ENCODE assay signal across 13 cellular contexts in genomic region chr10:11261687-11262086, GRCh38.
A peak's percentile ranks its signal among the peaks of the same experiment; 100 is the strongest.
DNase-seq lines count a peak whose midpoint lies in the region; ATAC-seq and TF ChIP-seq lines count a peak whose summit lies in the region.
"Had no signal": no experiment of that assay in that cellular context is flagged by ENCODE, and none has a peak within 500 bp of the region (broad histone marks: within the 10 kb centered on the region; RNA-seq: fewer than 3 reads in every experiment).

No MANE protein-coding gene starts in this region.

- peaks cover 80% of the 10 kb centered on the region for H3K36me3 ChIP-seq in CD4-positive, alpha-beta memory T cell (ENCODE audit: insufficient read depth, low read length)
- H3K36me3 ChIP-seq in thyroid gland: no peaks in the 10 kb centered on the region

- H3K4me3 Mint-ChIP-seq in CD4-positive, alpha-beta memory T cell: peak overlapping the region in 2 of 8 donors; percentile 26 to 51
- no peak overlapping the region for H3K4me3 Mint-ChIP-seq in activated CD4-positive, alpha-beta memory T cell treated with anti-CD3 and anti-CD28 coated beads for 36 hours
- peak overlapping the region in 2 of 5 donors; percentile 18 to 25 for H3K4me3 Mint-ChIP-seq in immature natural killer cell

- peak overlapping the region; percentile 42 to 88 (median 72) for H3K27ac Mint-ChIP-seq in CD4-positive, alpha-beta memory T cell
- H3K27ac Mint-ChIP-seq in activated CD4-positive, alpha-beta memory T cell treated with anti-CD3 and anti-CD28 coated beads for 36 hours: peak overlapping the region; percentile 72
- H3K27ac Mint-ChIP-seq in immature natural killer cell: peak overlapping the region; percentile 64 to 94 (median 86)

- TF ChIP-seq CTCF in GM20000 (IDR thresholded peaks at IDR 0.05; ENCODE audit: extremely low read depth, missing control alignments) (no peak), thyroid gland (IDR thresholded peaks at IDR 0.05) (no peak)

- no peak for TF ChIP-seq POLR2A in thyroid gland (IDR thresholded peaks at IDR 0.05)

- POLR2A ChIA-PET in CD4-positive, alpha-beta memory T cell (lab: Charles Lee; ENCODE audit: partially characterized antibody): interaction anchor here (1.4 kb wide), 1 partner anchor 112 kb away, joined by 4 read pairs; no protein-coding TSS in a partner anchor
- POLR2A ChIA-PET in activated CD4-positive, alpha-beta memory T cell treated with anti-CD3 and anti-CD28 coated beads for 36 hours (lab: Charles Lee): interaction anchor here (0.9 to 1.4 kb wide), 2 partner anchors 16 to 25 kb away, joined by 3 to 4 read pairs; no protein-coding TSS in a partner anchor

- 75 to 86% methylated on average over 2 of the region's 2 CpGs for WGBS in thyroid gland, 2 donors

- H3K4me3 ChIP-seq in CD4-positive, alpha-beta memory T cell (ENCODE audit: low read length in 2 of 2): no peak overlapping the region
- no peak overlapping the region for H3K4me3 ChIP-seq in thyroid gland (replicated peaks in 1 of 3)
- H3K4me3 ChIP-seq: BLaER1 treated with 17β-estradiol and CSF1 and Interleukin-3, amounts not matched to agents 10 nM and 100 nM had no signal

- DNase-seq in CD4-positive, alpha-beta memory T cell: no peak
- DNase-seq in GM20000 (ENCODE audit: low spot score): peak; percentile 38
- DNase-seq in activated CD4-positive, alpha-beta memory T cell treated with anti-CD3 and anti-CD28 coated beads for 36 hours: no peak
- DNase-seq in immature natural killer cell: no peak
- no peak for DNase-seq in thyroid gland
- DNase-seq in DMS79 (lab: John Stamatoyannopoulos, UW): no peak
- no peak for DNase-seq in T1000 (lab: John Stamatoyannopoulos, UW)
- DNase-seq: midbrain, NCI-H2227 treated with DMSO at 0.1 percent for 48 hours, small intestine had no signal

- H3K36me3 Mint-ChIP-seq in CD4-positive, alpha-beta memory T cell: peaks cover 80 to 95% of the 10 kb centered on the region in 2 donors
- H3K36me3 Mint-ChIP-seq in activated CD4-positive, alpha-beta memory T cell treated with anti-CD3 and anti-CD28 coated beads for 36 hours: peaks cover 79% of the 10 kb centered on the region
- H3K36me3 Mint-ChIP-seq in immature natural killer cell: peaks cover 13 to 84% (median 58%) of the 10 kb centered on the region in 3 donors

- H3K4me1 ChIP-seq in CD4-positive, alpha-beta memory T cell (ENCODE audit: insufficient read depth, low read length): peaks cover 58% of the 10 kb centered on the region
- H3K4me1 ChIP-seq in thyroid gland: peaks cover 0 to 5% of the 10 kb centered on the region in 2 donors

- CTCF ChIA-PET in CD4-positive, alpha-beta memory T cell (lab: Charles Lee; ENCODE audit: partially characterized antibody): interaction anchor here (1.1 to 1.4 kb wide), 2 partner anchors 27 to 96 kb away, joined by 3 read pairs; no protein-coding TSS in a partner anchor
- CTCF ChIA-PET in activated CD4-positive, alpha-beta memory T cell treated with anti-CD3 and anti-CD28 coated beads for 36 hours (lab: Charles Lee): interaction anchor here (0.8 kb wide), 1 partner anchor 9 kb away, joined by 3 read pairs; no protein-coding TSS in a partner anchor

- intact Hi-C loops in CD4-positive, alpha-beta memory T cell (cut with micrococcal nuclease): no loop called here
- intact Hi-C loops in activated CD4-positive, alpha-beta memory T cell treated with anti-CD3 and anti-CD28 coated beads for 36 hours (cut with micrococcal nuclease): no loop called here
- intact Hi-C loops in thyroid gland (cut with DNase I): no loop called here

- peaks cover 65 to 96% (median 81%) of the 10 kb centered on the region in 4 donors for H3K4me1 Mint-ChIP-seq in CD4-positive, alpha-beta memory T cell
- H3K4me1 Mint-ChIP-seq in activated CD4-positive, alpha-beta memory T cell treated with anti-CD3 and anti-CD28 coated beads for 36 hours (ENCODE audit: low read depth): peaks cover 90% of the 10 kb centered on the region
- H3K4me1 Mint-ChIP-seq in immature natural killer cell: peaks cover 88 to 97% of the 10 kb centered on the region in 2 donors

- peak overlapping the region; percentile 14 for H3K27ac ChIP-seq in CD4-positive, alpha-beta memory T cell (ENCODE audit: low read depth, low read length)
- H3K27ac ChIP-seq in thyroid gland: no peak overlapping the region
- H3K27ac ChIP-seq: BLaER1 treated with 17β-estradiol and CSF1 and Interleukin-3, amounts not matched to agents 10 nM and 100 nM; RWPE1 had no signal

- H3K27me3 Mint-ChIP-seq in CD4-positive, alpha-beta memory T cell: no peaks in the 10 kb centered on the region
- H3K27me3 Mint-ChIP-seq in activated CD4-positive, alpha-beta memory T cell treated with anti-CD3 and anti-CD28 coated beads for 36 hours: no peaks in the 10 kb centered on the region
- peaks cover 0 to 41% (median 21%) of the 10 kb centered on the region in 3 donors for H3K27me3 Mint-ChIP-seq in immature natural killer cell (ENCODE audit: low read depth in 3 of 3)

- peaks cover 0 to 3% (median 0%) of the 10 kb centered on the region in 8 donors for H3K9me3 Mint-ChIP-seq in CD4-positive, alpha-beta memory T cell
- no peaks in the 10 kb centered on the region for H3K9me3 Mint-ChIP-seq in activated CD4-positive, alpha-beta memory T cell treated with anti-CD3 and anti-CD28 coated beads for 36 hours
- H3K9me3 Mint-ChIP-seq in immature natural killer cell: no peaks in the 10 kb centered on the region

- no peak for ATAC-seq in SK-N-SH treated with all-trans-retinoic acid at 6 μM for 48 hours

- H3K9me3 ChIP-seq in CD4-positive, alpha-beta memory T cell (ENCODE audit: control insufficient read depth in 1 of 2, low read length in 2 of 2): no peaks in the 10 kb centered on the region
- H3K9me3 ChIP-seq in thyroid gland: no peaks in the 10 kb centered on the region
- H3K9me3 ChIP-seq: BLaER1 treated with 17β-estradiol and CSF1 and Interleukin-3, amounts not matched to agents 10 nM and 100 nM had no signal

- H3K27me3 ChIP-seq in CD4-positive, alpha-beta memory T cell (ENCODE audit: insufficient read depth, low read length): no peaks in the 10 kb centered on the region
- no peaks in the 10 kb centered on the region for H3K27me3 ChIP-seq in thyroid gland
- H3K27me3 ChIP-seq: BLaER1 treated with 17β-estradiol and CSF1 and Interleukin-3, amounts not matched to agents 10 nM and 100 nM had no signal

TF ChIP-seq in SK-N-SH treated with all-trans-retinoic acid at 6 μM for 48 hours, 23 proteins besides CTCF, POLR2A, EP300 and RAD21 (continues in another document):
- no peak for TF ChIP-seq OSR1 (CRISPR knock-in tag; IDR thresholded peaks at IDR 0.05)
- TF ChIP-seq ISL1 (CRISPR knock-in tag; IDR thresholded peaks at IDR 0.05): no peak
- TF ChIP-seq PATZ1 (CRISPR knock-in tag; IDR thresholded peaks at IDR 0.05; ENCODE audit: borderline replicate concordance): no peak
- TF ChIP-seq TSHZ2 (CRISPR knock-in tag; IDR thresholded peaks at IDR 0.05): no peak
- no peak for TF ChIP-seq BACH2 (CRISPR knock-in tag; IDR thresholded peaks at IDR 0.05; ENCODE audit: borderline replicate concordance)
- no peak for TF ChIP-seq CSRNP3 (CRISPR knock-in tag; IDR thresholded peaks at IDR 0.05)
